Comparison of ENCODE assay signal across 8 cellular contexts in the genomic region with DNA sequence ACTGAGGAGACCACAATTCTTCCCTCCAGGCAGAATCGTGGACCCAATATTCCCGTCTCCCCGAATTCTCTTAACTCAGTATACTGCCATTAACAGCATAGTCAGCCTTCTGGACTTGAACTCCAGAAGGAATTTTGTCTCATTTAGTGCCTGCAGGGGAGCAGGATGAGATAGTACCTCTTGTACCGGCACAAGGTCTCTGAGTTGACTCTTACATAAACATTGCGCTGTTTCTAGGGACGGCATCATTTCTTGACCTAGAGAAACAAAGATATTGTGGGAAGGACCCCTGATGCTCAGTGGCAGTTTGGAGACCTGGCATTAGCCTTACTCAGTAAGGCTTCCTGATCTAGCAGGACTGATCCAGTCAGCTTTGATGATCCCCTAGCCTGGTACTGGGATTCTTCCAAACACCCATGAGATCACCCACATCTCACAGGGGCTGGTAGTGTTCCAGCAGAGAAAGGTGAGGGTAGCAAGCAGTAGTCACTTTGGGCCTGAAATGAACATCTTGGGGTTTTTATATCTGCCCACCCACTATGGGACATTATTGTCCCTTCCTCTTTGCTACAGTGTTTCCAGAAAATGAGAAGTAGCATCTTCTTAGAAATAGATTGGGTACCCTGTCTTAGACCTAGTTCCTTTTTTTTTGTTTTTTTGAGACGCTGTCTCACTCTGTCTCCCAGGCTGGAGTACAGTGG.
DNase-seq lines count a peak whose midpoint lies in the region; ATAC-seq and TF ChIP-seq lines count a peak whose summit lies in the region.

No MANE protein-coding gene starts in this region.

- WGBS in heart right ventricle, 2 donors = 47 to 56% methylated on average over 7 of the region's 7 CpGs

- H3K9me3 ChIP-seq in heart right ventricle (peaks cover 0 to 3% (median 0%) of the 10 kb centered on the region in 11 donors), vagina (no peaks in the 10 kb centered on the region)

- no peaks in the 10 kb centered on the region for H3K27me3 ChIP-seq in heart right ventricle
- H3K27me3 ChIP-seq in vagina = no peaks in the 10 kb centered on the region

- TF ChIP-seq POLR2A in vagina (IDR thresholded peaks at IDR 0.05) = no peak

- DNase-seq in heart right ventricle = no peak
- no peak for DNase-seq in cardiac septum (ENCODE audit: low spot score)
- peak; percentile 22 for DNase-seq in astrocyte of the spinal cord (ENCODE audit: low read depth, low spot score)
- peak; percentile 35 for DNase-seq in midbrain (lab: John Stamatoyannopoulos, UW)
- no peak for DNase-seq in vagina (ENCODE audit: extremely low spot score in 2 of 2)
- no peak for DNase-seq in NCI-H524 (lab: John Stamatoyannopoulos, UW)
- no peak for DNase-seq in mesenteric fat pad (ENCODE audit: low spot score)

- intact Hi-C loops in heart right ventricle (cut with DNase I) (loop anchor here in 6 of 10 donors (2.0 to 10.0 kb wide), 7 partner anchors 103 to 353 kb away; partner anchors contain the start of gene MAP3K1 (in 5 of the 6)), cardiac septum (cut with DNase I) (loop anchor here (1.0 to 10.0 kb wide), 6 partner anchors 21 to 355 kb away; partner anchors contain the start of gene MAP3K1), vagina (cut with DNase I) (no loop called here)

- peaks cover 0 to 52% (median 16%) of the 10 kb centered on the region in 9 donors for H3K4me1 ChIP-seq in heart right ventricle
- H3K4me1 ChIP-seq in vagina = peaks cover 27% of the 10 kb centered on the region

- in situ Hi-C loops in astrocyte of the spinal cord (cut with HindIII; ENCODE audit: low sequenced_read_pairs) = no loop called here

- H3K4me3 ChIP-seq in heart right ventricle (peak overlapping the region in 8 of 10 donors; percentile 42 to 76 (median 66)), astrocyte of the spinal cord (ENCODE audit: low read depth, low read length) (no peak overlapping the region), vagina (peak overlapping the region; percentile 69 to 91)

- H3K36me3 ChIP-seq in heart right ventricle (no peaks in the 10 kb centered on the region), vagina (no peaks in the 10 kb centered on the region)

- peak in 1 of 8 donors; percentile 12 for ATAC-seq in heart right ventricle
- ATAC-seq in HG02973 (IDR thresholded peaks at IDR 0.05; ENCODE audit: unreplicated experiment) = no peak

- peak in 1 of 9 donors; percentile 5 for TF ChIP-seq CTCF in heart right ventricle (IDR thresholded peaks at IDR 0.05)
- TF ChIP-seq CTCF in astrocyte of the spinal cord (IDR thresholded peaks at IDR 0.05; ENCODE audit: low read depth, low read length) = no peak
- TF ChIP-seq CTCF in vagina (IDR thresholded peaks at IDR 0.05) = no peak

- H3K27ac ChIP-seq in heart right ventricle (peak overlapping the region; percentile 86 to 99 (median 96)), vagina (peak overlapping the region; percentile 89)

Comparison
In these comparisons a context has a peak if more than half of its experiments do, and no peak if none do; other contexts are left out.
1. DNase-seq: peak in astrocyte of the spinal cord (single experiment) and midbrain (single experiment); none in heart right ventricle (0 of 2), cardiac septum (single experiment), vagina (0 of 2), NCI-H524 (0 of 2) and mesenteric fat pad (single experiment).